ENCODE assay signal across 11 cellular contexts in genomic region chr2:197042613-197043248, GRCh38.
DNase-seq lines count a peak whose midpoint lies in the region; ATAC-seq lines count a peak whose summit lies in the region.
"Had no signal": no experiment of that assay in that cellular context is flagged by ENCODE, and none has a peak within 500 bp of the region (broad histone marks: within the 10 kb centered on the region; RNA-seq: fewer than 3 reads in every experiment).

No MANE protein-coding gene starts in this region.

- peaks cover 47% of the 10 kb centered on the region for H3K4me1 Mint-ChIP-seq in activated CD4-positive, alpha-beta memory T cell treated with anti-CD3 and anti-CD28 coated beads for 36 hours (ENCODE audit: low read depth)
- H3K4me1 Mint-ChIP-seq in activated CD4-positive, alpha-beta memory T cell treated with anti-CD3 and anti-CD28 coated beads, Interleukin-2, amount 10 ng/mL, durations not matched to agents 7 days and 5 days: peaks cover 16% of the 10 kb centered on the region
- peaks cover 13 to 32% (median 21%) of the 10 kb centered on the region in 4 donors for H3K4me1 Mint-ChIP-seq in naive thymus-derived CD8-positive, alpha-beta T cell
- H3K4me1 Mint-ChIP-seq: mesothelial cell of epicardium had no signal

- H3K27me3 Mint-ChIP-seq in activated CD4-positive, alpha-beta memory T cell treated with anti-CD3 and anti-CD28 coated beads for 36 hours: no peaks in the 10 kb centered on the region
- H3K27me3 Mint-ChIP-seq in activated CD4-positive, alpha-beta memory T cell treated with anti-CD3 and anti-CD28 coated beads, Interleukin-2, amount 10 ng/mL, durations not matched to agents 7 days and 5 days: no peaks in the 10 kb centered on the region
- H3K27me3 Mint-ChIP-seq in naive thymus-derived CD8-positive, alpha-beta T cell: no peaks in the 10 kb centered on the region

- CTCF ChIA-PET in activated CD4-positive, alpha-beta memory T cell treated with anti-CD3 and anti-CD28 coated beads for 36 hours (lab: Charles Lee): interaction anchor here (0.8 kb wide), 1 partner anchor 19 kb away, joined by 3 read pairs; no protein-coding TSS in a partner anchor
- CTCF ChIA-PET in activated CD4-positive, alpha-beta memory T cell treated with anti-CD3 and anti-CD28 coated beads, Interleukin-2, amount 10 ng/mL, durations not matched to agents 7 days and 5 days (lab: Charles Lee): interaction anchor here (0.6 to 0.7 kb wide), 2 partner anchors 64 to 823 kb away, joined by 3 to 4 read pairs; no protein-coding TSS in a partner anchor

- no peaks in the 10 kb centered on the region for H3K9me3 Mint-ChIP-seq in activated CD4-positive, alpha-beta memory T cell treated with anti-CD3 and anti-CD28 coated beads for 36 hours
- H3K9me3 Mint-ChIP-seq in activated CD4-positive, alpha-beta memory T cell treated with anti-CD3 and anti-CD28 coated beads, Interleukin-2, amount 10 ng/mL, durations not matched to agents 7 days and 5 days: no peaks in the 10 kb centered on the region
- H3K9me3 Mint-ChIP-seq in naive thymus-derived CD8-positive, alpha-beta T cell: no peaks in the 10 kb centered on the region
- H3K9me3 Mint-ChIP-seq: activated T-cell treated with anti-CD3 and anti-CD28 coated beads, Interleukin-2, amount 50 U/mL, for 4 hours; mesothelial cell of epicardium had no signal

- intact Hi-C loops in activated CD4-positive, alpha-beta memory T cell treated with anti-CD3 and anti-CD28 coated beads for 36 hours (cut with micrococcal nuclease): loop anchor here (2.0 to 5.0 kb wide), 2 partner anchors 55 to 116 kb away; partner anchors contain the start of gene PGAP1

- POLR2A ChIA-PET in activated CD4-positive, alpha-beta memory T cell treated with anti-CD3 and anti-CD28 coated beads for 36 hours (lab: Charles Lee): no interaction called here
- POLR2A ChIA-PET in activated CD4-positive, alpha-beta memory T cell treated with anti-CD3 and anti-CD28 coated beads, Interleukin-2, amount 10 ng/mL, durations not matched to agents 7 days and 5 days (lab: Charles Lee): interaction anchor here (0.6 kb wide), 1 partner anchor 1373 kb away, joined by 3 read pairs; no protein-coding TSS in a partner anchor
- POLR2A ChIA-PET in naive thymus-derived CD8-positive, alpha-beta T cell (lab: Charles Lee): no interaction called here

- ATAC-seq in GM21515 (IDR thresholded peaks at IDR 0.05; ENCODE audit: unreplicated experiment) (peak; percentile 56), GM21367 (IDR thresholded peaks at IDR 0.05; ENCODE audit: unreplicated experiment) (no peak)
- ATAC-seq in naive thymus-derived CD8-positive, alpha-beta T cell: no peak

- peaks cover 22% of the 10 kb centered on the region for H3K36me3 Mint-ChIP-seq in activated CD4-positive, alpha-beta memory T cell treated with anti-CD3 and anti-CD28 coated beads for 36 hours
- peaks cover 53% of the 10 kb centered on the region for H3K36me3 Mint-ChIP-seq in activated CD4-positive, alpha-beta memory T cell treated with anti-CD3 and anti-CD28 coated beads, Interleukin-2, amount 10 ng/mL, durations not matched to agents 7 days and 5 days (ENCODE audit: low read depth)
- peaks cover 0 to 80% (median 16%) of the 10 kb centered on the region in 3 donors for H3K36me3 Mint-ChIP-seq in naive thymus-derived CD8-positive, alpha-beta T cell
- H3K36me3 Mint-ChIP-seq: mesothelial cell of epicardium had no signal

- peak; percentile 22 for DNase-seq in activated CD4-positive, alpha-beta memory T cell treated with anti-CD3 and anti-CD28 coated beads for 36 hours
- no peak for DNase-seq in activated CD4-positive, alpha-beta memory T cell treated with anti-CD3 and anti-CD28 coated beads, Interleukin-2, amount 10 ng/mL, durations not matched to agents 7 days and 5 days
- DNase-seq in NCI-H69 (lab: John Stamatoyannopoulos, UW) (peak; percentile 79), GOT3 (lab: John Stamatoyannopoulos, UW) (no peak)
- DNase-seq in naive thymus-derived CD8-positive, alpha-beta T cell: no peak
- DNase-seq in stimulated activated CD4-positive, alpha-beta T cell treated with anti-CD3 and anti-CD28 coated beads, Interleukin-12 subunit alpha, Interleukin-12 subunit beta, amount 100 ng/mL, for 4 hours: no peak
- DNase-seq: activated T-cell treated with anti-CD3 and anti-CD28 coated beads, Interleukin-2, amount 50 U/mL, for 4 hours; thyroid gland had no signal

- peak overlapping the region; percentile 86 for H3K27ac Mint-ChIP-seq in activated CD4-positive, alpha-beta memory T cell treated with anti-CD3 and anti-CD28 coated beads for 36 hours
- no peak overlapping the region for H3K27ac Mint-ChIP-seq in activated CD4-positive, alpha-beta memory T cell treated with anti-CD3 and anti-CD28 coated beads, Interleukin-2, amount 10 ng/mL, durations not matched to agents 7 days and 5 days
- peak overlapping the region in 9 of 10 donors; percentile 33 to 83 (median 68) for H3K27ac Mint-ChIP-seq in naive thymus-derived CD8-positive, alpha-beta T cell
- H3K27ac Mint-ChIP-seq: mesothelial cell of epicardium had no signal

- H3K4me3 Mint-ChIP-seq in activated CD4-positive, alpha-beta memory T cell treated with anti-CD3 and anti-CD28 coated beads for 36 hours: no peak overlapping the region
- H3K4me3 Mint-ChIP-seq in activated CD4-positive, alpha-beta memory T cell treated with anti-CD3 and anti-CD28 coated beads, Interleukin-2, amount 10 ng/mL, durations not matched to agents 7 days and 5 days: no peak overlapping the region
- H3K4me3 Mint-ChIP-seq in naive thymus-derived CD8-positive, alpha-beta T cell: no peak overlapping the region
- H3K4me3 Mint-ChIP-seq: activated T-cell treated with anti-CD3 and anti-CD28 coated beads, Interleukin-2, amount 50 U/mL, for 4 hours; mesothelial cell of epicardium had no signal

Comparison
In these comparisons a context has a peak if more than half of its experiments do, and no peak if none do; other contexts are left out.
1. DNase-seq: peak in activated CD4-positive, alpha-beta memory T cell treated with anti-CD3 and anti-CD28 coated beads for 36 hours (single experiment) and NCI-H69 (single experiment); none in activated CD4-positive, alpha-beta memory T cell treated with anti-CD3 and anti-CD28 coated beads, Interleukin-2, amount 10 ng/mL, durations not matched to agents 7 days and 5 days (single experiment), naive thymus-derived CD8-positive, alpha-beta T cell (0 of 10), GOT3 (single experiment) and stimulated activated CD4-positive, alpha-beta T cell treated with anti-CD3 and anti-CD28 coated beads, Interleukin-12 subunit alpha, Interleukin-12 subunit beta, amount 100 ng/mL, for 4 hours (single experiment).